ENCODE assay signal across 16 cellular contexts in the genomic region with DNA sequence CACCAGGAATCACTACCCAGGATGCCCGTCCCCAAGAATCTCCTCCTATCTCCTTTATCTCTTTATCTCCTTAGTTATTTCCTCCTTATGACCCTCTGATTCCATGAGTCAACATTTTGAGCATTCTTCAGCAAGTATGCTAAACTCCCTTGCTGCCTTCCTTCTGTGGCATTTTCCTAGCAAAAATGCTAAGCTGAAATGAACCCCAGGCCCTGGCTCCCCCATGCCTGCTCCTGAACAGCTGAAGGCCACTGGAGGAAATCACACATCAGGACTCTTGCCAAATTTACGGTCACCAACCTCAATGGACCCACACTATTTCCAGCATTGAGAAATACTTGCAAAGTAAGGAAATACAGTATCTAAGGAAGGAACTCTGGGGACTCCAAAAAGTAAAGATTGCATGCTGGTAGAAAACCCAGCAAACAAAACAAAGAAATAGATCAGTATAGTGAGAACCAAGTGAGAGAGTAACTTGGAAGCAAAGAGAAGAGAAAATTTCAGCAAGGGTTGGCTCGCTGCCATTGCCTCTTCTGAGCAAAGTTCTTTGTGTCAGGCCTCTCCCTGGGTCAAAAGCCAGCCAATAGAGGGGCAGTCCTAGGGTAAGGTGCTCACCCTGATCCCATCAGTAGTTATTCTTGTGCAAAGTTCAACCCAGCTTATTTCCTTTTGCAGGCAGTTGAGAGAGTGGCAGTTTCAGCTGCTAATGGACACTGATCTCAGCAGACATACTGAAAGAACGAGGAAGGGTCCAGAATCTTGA. TPM values are rescaled to one million over a fixed set of nuclear protein-coding genes. Genes with fewer than 3 reads are reported as not detected.
DNase-seq lines count a peak whose midpoint lies in the region; ATAC-seq, FAIRE-seq and TF ChIP-seq lines count a peak whose summit lies in the region.
"Had no signal": no experiment of that assay in that cellular context is flagged by ENCODE, and none has a peak within 500 bp of the region (broad histone marks: within the 10 kb centered on the region; RNA-seq: fewer than 3 reads in every experiment).

No MANE protein-coding gene starts in this region.

- TF ChIP-seq CTCF in hepatocyte (IDR thresholded peaks at IDR 0.05; ENCODE audit: poor library complexity), result no peak

- 60% methylated on average over 4 of the region's 4 CpGs for WGBS in hepatocyte (ENCODE audit: low lambda C conversion rate, missing lambda C conversion rate)

- H3K27me3 ChIP-seq in hepatocyte, result no peaks in the 10 kb centered on the region
- H3K27me3 ChIP-seq: stomach had no signal

- H3K4me2 ChIP-seq in hepatocyte, result peak overlapping the region; percentile 52

- no peaks in the 10 kb centered on the region for H4K20me1 ChIP-seq in hepatocyte (ENCODE audit: insufficient read depth, poor library complexity, severe bottlenecking)

- no peaks in the 10 kb centered on the region for H3K9me2 ChIP-seq in hepatocyte (replicated peaks; ENCODE audit: insufficient read depth)

- DNase-seq in EL (peak; percentile 88), RCC 7860 (ENCODE audit: low spot score) (peak; percentile 54), hepatocyte (ENCODE audit: low spot score) (peak; percentile 35), renal cortical epithelial cell (ENCODE audit: low read depth) (peak; percentile 9), AG08396 (ENCODE audit: low spot score) (no peak)
- DNase-seq in activated effector memory CD4-positive, alpha-beta T cell treated with Interleukin-2 at 50 U/mL for 16 hours, result no peak
- DNase-seq: activated CD8-positive, alpha-beta memory T cell treated with anti-CD3 and anti-CD28 coated beads for 24 hours; CD4-positive, alpha-beta T cell; immature natural killer cell; NCI-H1417; NCI-H524; stomach had no signal

- no peak overlapping the region for H2AFZ ChIP-seq in hepatocyte

- no peaks in the 10 kb centered on the region for H3K9me3 ChIP-seq in hepatocyte (ENCODE audit: low read depth)
- H3K9me3 ChIP-seq: stomach had no signal

- peak overlapping the region; percentile 74 for H3K27ac ChIP-seq in hepatocyte
- H3K27ac ChIP-seq: stomach had no signal

- peaks cover 11% of the 10 kb centered on the region for H3K4me1 ChIP-seq in hepatocyte (ENCODE audit: insufficient read depth)

- no peak for FAIRE-seq in RCC 7860 (lab: Jason Lieb, UNC)
- FAIRE-seq: colon had no signal

- no peaks in the 10 kb centered on the region for H3K79me2 ChIP-seq in hepatocyte

- H3K36me3 ChIP-seq in hepatocyte (replicated peaks; ENCODE audit: insufficient read depth, low read depth), result no peaks in the 10 kb centered on the region
- H3K36me3 ChIP-seq: stomach had no signal

- no peak overlapping the region for H3K4me3 ChIP-seq in hepatocyte
- H3K4me3 ChIP-seq: stomach had no signal

- ATAC-seq in HG02610 (IDR thresholded peaks at IDR 0.05; ENCODE audit: unreplicated experiment) (no peak), GM21717 (IDR thresholded peaks at IDR 0.05; ENCODE audit: unreplicated experiment) (no peak)
- ATAC-seq: natural killer cell treated with Interleukin-12 subunit alpha and Interleukin-12 subunit beta and Interleukin-15 and Interleukin-18, amount 100 ng/mL, for 72 hours had no signal

RNA-seq across cellular contexts. Expression of a gene that starts 5.1 kb away (rescaled TPM):
- total RNA-seq in hepatocyte (0.23 TPM in 1 of 2 replicates, not detected in the other), renal cortical epithelial cell (under 0.01 and 0.45 TPM in 2 replicates)
- not detected in 2 replicates for polyA plus RNA-seq in hepatocyte
- polyA plus RNA-seq: immature natural killer cell had no signal

Comparison
In these comparisons a context has a peak if more than half of its experiments do, and no peak if none do; other contexts are left out.
1. DNase-seq: peak in EL (single experiment), RCC 7860 (single experiment), hepatocyte (single experiment) and renal cortical epithelial cell (single experiment); none in activated effector memory CD4-positive, alpha-beta T cell treated with Interleukin-2 at 50 U/mL for 16 hours (single experiment) and AG08396 (single experiment).